In the genomic region with DNA sequence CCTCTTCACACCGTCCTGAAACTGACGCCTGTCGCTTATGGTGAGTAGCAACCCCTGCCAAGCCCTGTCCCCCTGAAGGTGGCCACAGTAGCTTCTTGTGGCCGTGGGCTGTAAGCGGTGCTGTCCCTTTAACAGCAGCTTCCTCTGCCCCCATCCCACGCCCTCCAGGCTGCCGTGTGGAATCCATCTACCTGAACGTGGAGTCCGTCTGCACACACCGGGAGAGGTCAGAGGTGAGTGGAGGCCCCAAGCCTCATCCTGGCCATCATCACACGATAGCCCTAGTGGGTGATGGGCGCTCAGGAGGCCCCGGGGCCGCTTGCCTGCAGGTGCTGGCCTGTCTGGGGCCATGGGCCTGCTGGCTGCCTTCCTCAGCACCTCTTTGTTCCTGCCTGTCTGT, we compare ENCODE assay signal across 17 cellular contexts. TPM values are rescaled to one million over a fixed set of nuclear protein-coding genes. Genes with fewer than 3 reads are reported as not detected.
DNase-seq lines count a peak whose midpoint lies in the region; ATAC-seq and TF ChIP-seq lines count a peak whose summit lies in the region.
"Had no signal": no experiment of that assay in that cellular context is flagged by ENCODE, and none has a peak within 500 bp of the region (broad histone marks: within the 10 kb centered on the region; RNA-seq: fewer than 3 reads in every experiment).

No MANE protein-coding gene starts in this region.

- no peak overlapping the region for H2BK15ac ChIP-seq in mesenchymal stem cell (ENCODE audit: low read depth, poor library complexity, severe bottlenecking)

- CTCF ChIA-PET in SK-N-SH (lab: Yijun Ruan, JAX), result interaction anchor here (1.3 to 2.1 kb wide), 3 partner anchors 11 to 177 kb away, joined by 3 to 8 read pairs (median 4); a partner anchor contains a TSS

- no peak overlapping the region for H3K18ac ChIP-seq in mesenchymal stem cell (ENCODE audit: low read depth in 1 of 2, low read length in 2 of 2)

- H2BK120ac ChIP-seq in mesenchymal stem cell (ENCODE audit: low read depth, low read length), result no peak overlapping the region

- no peak for TF ChIP-seq EP300 in SK-N-SH (IDR thresholded peaks at IDR 0.05; ENCODE audit: borderline replicate concordance in 1 of 2, low read depth in 1 of 2, low read length in 1 of 2)

- H3K36me3 ChIP-seq in SK-N-SH (replicated peaks in 1 of 2; ENCODE audit: control insufficient read depth in 1 of 2, insufficient read depth in 2 of 2, low read length in 1 of 2) (peaks cover 68 to 81% of the 10 kb centered on the region in 2 experiments), mesenchymal stem cell (ENCODE audit: control insufficient read depth in 1 of 2, insufficient read depth in 2 of 2, low read depth in 1 of 2, low read length in 2 of 2) (peaks cover 91 to 96% of the 10 kb centered on the region in 2 experiments)

- no peak overlapping the region for H2AFZ ChIP-seq in SK-N-SH (ENCODE audit: low read depth)
- H2AFZ ChIP-seq in mesenchymal stem cell (ENCODE audit: low read depth, low read length), result no peak overlapping the region

- H3K79me2 ChIP-seq in SK-N-SH (ENCODE audit: insufficient read depth), result peaks cover 48% of the 10 kb centered on the region

- H3K23ac ChIP-seq in mesenchymal stem cell (ENCODE audit: low read length in 2 of 2), result no peak overlapping the region

- H3K9ac ChIP-seq in SK-N-SH (no peak overlapping the region), mesenchymal stem cell (ENCODE audit: low read length) (no peak overlapping the region)

- WGBS in SK-N-SH (ENCODE audit: low lambda C conversion rate), result 97% methylated on average over 9 of the region's 14 CpGs
- WGBS in mesenchymal stem cell, result 93% methylated on average over 14 of the region's 14 CpGs

- peaks cover 42% of the 10 kb centered on the region for H3F3A ChIP-seq in SK-N-SH (replicated peaks; ENCODE audit: insufficient read depth)

- ATAC-seq in SK-N-SH treated with all-trans-retinoic acid at 6 μM for 48 hours (no peak), GM18907 (IDR thresholded peaks at IDR 0.05; ENCODE audit: unreplicated experiment) (no peak)
- ATAC-seq in stimulated activated naive CD8-positive, alpha-beta T cell treated with anti-CD3 and anti-CD28 coated beads, Interleukin-15, amount 100 ng/mL, for 72 hours, result no peak
- ATAC-seq in stimulated activated naive CD8-positive, alpha-beta T cell treated with anti-CD3 and anti-CD28 coated beads, Interleukin-15, Interleukin-2, amounts not matched to agents 100 U/mL and 50 U/mL, for 24 hours, result no peak

- no peak overlapping the region for H4K91ac ChIP-seq in mesenchymal stem cell (ENCODE audit: low read length)

- H3K4me1 ChIP-seq in SK-N-SH (ENCODE audit: control insufficient read depth in 1 of 2, insufficient read depth in 2 of 2, low read depth in 1 of 2, low read length in 1 of 2), result peaks cover 0 to 27% of the 10 kb centered on the region in 2 experiments; a peak in 3 of 4 replicates
- H3K4me1 ChIP-seq in mesenchymal stem cell (ENCODE audit: control insufficient read depth, insufficient read depth, low read depth, low read length), result peaks cover 8% of the 10 kb centered on the region
- H3K4me1 ChIP-seq: Peyer's patch had no signal

- H3K9me3 ChIP-seq in SK-N-SH, result no peaks in the 10 kb centered on the region
- H3K9me3 ChIP-seq in mesenchymal stem cell (ENCODE audit: control insufficient read depth, low read length), result no peaks in the 10 kb centered on the region
- H3K9me3 ChIP-seq: Peyer's patch had no signal

- H3K27ac Mint-ChIP-seq in stimulated activated naive CD8-positive, alpha-beta T cell treated with anti-CD3 and anti-CD28 coated beads, Interleukin-15, amount 100 ng/mL, for 72 hours, result peak overlapping the region; percentile 22 to 83

- H3K9me2 ChIP-seq in SK-N-SH, result no peaks in the 10 kb centered on the region

- H4K20me1 ChIP-seq in SK-N-SH (ENCODE audit: insufficient read depth), result no peaks in the 10 kb centered on the region; the same call in 1 of the 2 replicates

- H3K27me3 ChIP-seq in SK-N-SH (ENCODE audit: insufficient read depth), result no peaks in the 10 kb centered on the region
- no peaks in the 10 kb centered on the region for H3K27me3 ChIP-seq in mesenchymal stem cell (ENCODE audit: control insufficient read depth in 1 of 2, insufficient read depth in 1 of 2, low read length in 2 of 2)
- H3K27me3 ChIP-seq: Peyer's patch had no signal

- peaks cover 32% of the 10 kb centered on the region for H3K79me1 ChIP-seq in mesenchymal stem cell (replicated peaks; ENCODE audit: low read length, poor library complexity, severe bottlenecking)

- H2BK12ac ChIP-seq in mesenchymal stem cell (ENCODE audit: low read length in 2 of 2), result no peak overlapping the region

- H3K9me3 Mint-ChIP-seq in stimulated activated naive CD8-positive, alpha-beta T cell treated with anti-CD3 and anti-CD28 coated beads, Interleukin-15, amount 100 ng/mL, for 72 hours, result no peaks in the 10 kb centered on the region

- no peak for TF ChIP-seq RAD21 in SK-N-SH (IDR thresholded peaks at IDR 0.05; ENCODE audit: low read length)

- peak; percentile 12 for DNase-seq in SK-N-SH
- DNase-seq in stimulated activated naive CD8-positive, alpha-beta T cell treated with anti-CD3 and anti-CD28 coated beads, Interleukin-15, amount 100 ng/mL, for 72 hours, result no peak
- DNase-seq in stimulated activated naive CD8-positive, alpha-beta T cell treated with anti-CD3 and anti-CD28 coated beads, Interleukin-15, Interleukin-2, amounts not matched to agents 100 U/mL and 50 U/mL, for 24 hours, result no peak
- no peak for DNase-seq in mesenchymal stem cell
- DNase-seq in CD1c-positive myeloid dendritic cell (ENCODE audit: extremely low spot score), result no peak
- no peak for DNase-seq in HuH-7 (ENCODE audit: low spot score)
- DNase-seq: C1 segment of cervical spinal cord, DMS79 treated with DMSO at 0.1 percent for 48 hours, GDM1, HCEC 1CT, NCI-H1436 treated with DMSO at 0.1 percent for 48 hours, NCI-H2081 treated with DMSO at 0.1 percent for 48 hours, NCI-H524, Peyer's patch had no signal

- H3K27ac ChIP-seq in SK-N-SH (ENCODE audit: low read depth in 2 of 2, low read length in 1 of 2) (peak overlapping the region in 1 of 2 experiments; percentile 20; a peak in 1 of 4 replicates), mesenchymal stem cell (ENCODE audit: low read length, poor library complexity, severe bottlenecking) (no peak overlapping the region)
- H3K27ac ChIP-seq: 22Rv1, Peyer's patch had no signal

- H3K4me3 ChIP-seq in SK-N-SH (ENCODE audit: low read depth in 2 of 2, low read length in 1 of 2), result no peak overlapping the region
- H3K4me3 ChIP-seq in mesenchymal stem cell (ENCODE audit: insufficient read depth in 1 of 2, low read depth in 1 of 2, low read length in 2 of 2), result no peak overlapping the region
- H3K4me3 ChIP-seq: Peyer's patch had no signal

- H4K8ac ChIP-seq in mesenchymal stem cell (ENCODE audit: low read length), result peak overlapping the region; percentile 19

- no peak for TF ChIP-seq CTCF in SK-N-SH (IDR thresholded peaks at IDR 0.05)

- POLR2A ChIA-PET in SK-N-SH (lab: Yijun Ruan, JAX), result no interaction called here

- no peak overlapping the region for H3K4me3 Mint-ChIP-seq in stimulated activated naive CD8-positive, alpha-beta T cell treated with anti-CD3 and anti-CD28 coated beads, Interleukin-15, amount 100 ng/mL, for 72 hours

- no peak overlapping the region for H2AK5ac ChIP-seq in mesenchymal stem cell (ENCODE audit: low read length, severe bottlenecking)

- H3K4me2 ChIP-seq in SK-N-SH (no peak overlapping the region), mesenchymal stem cell (ENCODE audit: low read length, poor library complexity, severe bottlenecking) (no peak overlapping the region)

- H3K27me3 Mint-ChIP-seq in stimulated activated naive CD8-positive, alpha-beta T cell treated with anti-CD3 and anti-CD28 coated beads, Interleukin-15, amount 100 ng/mL, for 72 hours, result no peaks in the 10 kb centered on the region

- no peak overlapping the region for H2BK5ac ChIP-seq in mesenchymal stem cell (ENCODE audit: low read depth, low read length, poor library complexity, severe bottlenecking)

- peak overlapping the region in 1 of 2 experiments; percentile 5 for H3K4ac ChIP-seq in mesenchymal stem cell (ENCODE audit: low read depth in 1 of 2, low read length in 2 of 2)

- peaks cover 6% of the 10 kb centered on the region for H3K4me1 Mint-ChIP-seq in stimulated activated naive CD8-positive, alpha-beta T cell treated with anti-CD3 and anti-CD28 coated beads, Interleukin-15, amount 100 ng/mL, for 72 hours

- no peak overlapping the region for H3K14ac ChIP-seq in mesenchymal stem cell (ENCODE audit: low read length in 2 of 2)

TF ChIP-seq in SK-N-SH, 30 proteins besides CTCF, POLR2A, EP300 and RAD21 (continues in another document):
- TF ChIP-seq JUND (IDR thresholded peaks at IDR 0.05), result no peak
- no peak for TF ChIP-seq FOXM1 (IDR thresholded peaks at IDR 0.05; ENCODE audit: low read depth)
- TF ChIP-seq RFX5 (IDR thresholded peaks at IDR 0.05; ENCODE audit: low read length), result no peak
- TF ChIP-seq, protein P1, sequence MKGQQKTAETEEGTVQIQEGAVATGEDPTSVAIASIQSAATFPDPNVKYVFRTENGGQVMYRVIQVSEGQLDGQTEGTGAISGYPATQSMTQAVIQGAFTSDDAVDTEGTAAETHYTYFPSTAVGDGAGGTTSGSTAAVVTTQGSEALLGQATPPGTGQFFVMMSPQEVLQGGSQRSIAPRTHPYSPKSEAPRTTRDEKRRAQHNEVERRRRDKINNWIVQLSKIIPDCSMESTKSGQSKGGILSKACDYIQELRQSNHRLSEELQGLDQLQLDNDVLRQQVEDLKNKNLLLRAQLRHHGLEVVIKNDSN (IDR thresholded peaks at IDR 0.05; ENCODE audit: borderline replicate concordance, low read depth), result no peak
- TF ChIP-seq TCF12 (IDR thresholded peaks at IDR 0.05), result no peak
- no peak for TF ChIP-seq POLR2AphosphoS5 (IDR thresholded peaks at IDR 0.05; ENCODE audit: low read depth, low read length)

TF ChIP-seq in SK-N-SH treated with all-trans-retinoic acid at 6 μM for 48 hours, 23 proteins besides CTCF, POLR2A, EP300 and RAD21 (continues in another document):
- TF ChIP-seq CSDC2 (CRISPR knock-in tag; IDR thresholded peaks at IDR 0.05) (no peak), ARNTL (CRISPR knock-in tag; IDR thresholded peaks at IDR 0.05; ENCODE audit: borderline replicate concordance, low read depth) (no peak), ZNF8 (CRISPR knock-in tag; IDR thresholded peaks at IDR 0.05) (no peak)
- TF ChIP-seq, protein P2, sequence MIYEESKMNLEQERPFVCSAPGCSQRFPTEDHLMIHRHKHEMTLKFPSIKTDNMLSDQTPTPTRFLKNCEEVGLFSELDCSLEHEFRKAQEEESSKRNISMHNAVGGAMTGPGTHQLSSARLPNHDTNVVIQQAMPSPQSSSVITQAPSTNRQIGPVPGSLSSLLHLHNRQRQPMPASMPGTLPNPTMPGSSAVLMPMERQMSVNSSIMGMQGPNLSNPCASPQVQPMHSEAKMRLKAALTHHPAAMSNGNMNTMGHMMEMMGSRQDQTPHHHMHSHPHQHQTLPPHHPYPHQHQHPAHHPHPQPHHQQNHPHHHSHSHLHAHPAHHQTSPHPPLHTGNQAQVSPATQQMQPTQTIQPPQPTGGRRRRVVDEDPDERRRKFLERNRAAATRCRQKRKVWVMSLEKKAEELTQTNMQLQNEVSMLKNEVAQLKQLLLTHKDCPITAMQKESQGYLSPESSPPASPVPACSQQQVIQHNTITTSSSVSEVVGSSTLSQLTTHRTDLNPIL (CRISPR knock-in tag; IDR thresholded peaks at IDR 0.05; ENCODE audit: low read depth), result no peak

RNA-seq across cellular contexts. Expression of a gene that starts 21.2 kb away (rescaled TPM):
- polyA plus RNA-seq in SK-N-SH (2012; rRNA removed), result 33.0 and 59.7 TPM in 2 replicates
- 22.0 and 28.4 TPM in 2 replicates for polyA plus RNA-seq in SK-N-SH (2012; cell fraction: cytosol; rRNA removed)
- 122 and 146 TPM in 2 replicates for polyA plus RNA-seq in SK-N-SH (2012; cell fraction: nucleus; rRNA removed)
- polyA plus RNA-seq in mesenchymal stem cell (2013, experiment 1 of 2), result 14.6 TPM
- polyA plus RNA-seq in mesenchymal stem cell (2013, experiment 2 of 2), result 15.8 TPM
